Comparison of ENCODE assay signal across 1 cellular context in genomic region chr5:79235578-79236363, GRCh38.
A peak's percentile ranks its signal among the peaks of the same experiment; 100 is the strongest.
TF ChIP-seq lines count a peak whose summit lies in the region.

Gene JMY, plus strand, starts transcription at chr5:79236131. Its CDS starts 520 bp downstream, at chr5:79236651.

TF ChIP-seq in HepG2, 621 proteins besides CTCF, POLR2A, EP300 and RAD21 (continued from another document and continues in another):
- TF ChIP-seq ATF2 (CRISPR knock-in tag; IDR thresholded peaks at IDR 0.05) (peak; percentile 67; the same call in 1 of the 2 replicates), ZNF781 (CRISPR knock-in tag; IDR thresholded peaks at IDR 0.05; ENCODE audit: borderline replicate concordance, not compliant biosample characterization) (peak; percentile 10), ZNF446 (CRISPR knock-in tag; IDR thresholded peaks at IDR 0.05) (no peak), HOXA7 (CRISPR knock-in tag; IDR thresholded peaks at IDR 0.05) (no peak), ZNF589 (CRISPR knock-in tag; conservative IDR thresholded peaks at IDR 0.05) (peak; percentile 40; the same call in 1 of the 2 replicates), MYPOP (CRISPR knock-in tag; IDR thresholded peaks at IDR 0.05) (peak; percentile 67; the same call in 1 of the 2 replicates), RELA (CRISPR knock-in tag; IDR thresholded peaks at IDR 0.05) (no peak), MLX (CRISPR knock-in tag; IDR thresholded peaks at IDR 0.05) (0 out of 2 replicates have a peak, but pooled peaks have one; percentile 18), ZMYM2 (CRISPR knock-in tag; IDR thresholded peaks at IDR 0.05) (0 out of 2 replicates have a peak, but pooled peaks have one; percentile 30), GATA4 (IDR thresholded peaks at IDR 0.05; ENCODE audit: borderline replicate concordance, low read depth) (peak; percentile 34; the same call in 1 of the 2 replicates), SP1 (IDR thresholded peaks at IDR 0.05) (no peak), SP1 (CRISPR knock-in tag; IDR thresholded peaks at IDR 0.05) (no peak), THRA (CRISPR knock-in tag; IDR thresholded peaks at IDR 0.05; ENCODE audit: borderline replicate concordance) (0 out of 2 replicates have a peak, but pooled peaks have one; percentile 26), MAZ (IDR thresholded peaks at IDR 0.05; ENCODE audit: borderline replicate concordance, low read depth, low read length) (no peak), MAZ (CRISPR knock-in tag; IDR thresholded peaks at IDR 0.05; ENCODE audit: low read depth) (peak; percentile 79), CBFB (CRISPR knock-in tag; IDR thresholded peaks at IDR 0.05) (no peak), ZNF350 (CRISPR knock-in tag; IDR thresholded peaks at IDR 0.05; ENCODE audit: borderline replicate concordance, low read depth) (peak; percentile 29; the same call in 1 of the 2 replicates), ZNF354B (CRISPR knock-in tag; IDR thresholded peaks at IDR 0.05) (peak; percentile 34; the same call in 1 of the 2 replicates), HNRNPH1 (optimal IDR thresholded peaks at IDR 0.05; ENCODE audit: low read depth, low read length) (no peak), ZHX2 (IDR thresholded peaks at IDR 0.05; ENCODE audit: low read depth) (peak; percentile 75; the same call in 1 of the 2 replicates), ZHX2 (CRISPR knock-in tag; IDR thresholded peaks at IDR 0.05; ENCODE audit: borderline replicate concordance) (no peak), THYN1 (CRISPR knock-in tag; IDR thresholded peaks at IDR 0.05; ENCODE audit: borderline replicate concordance, low read depth) (no peak), HMG20B (CRISPR knock-in tag; conservative IDR thresholded peaks at IDR 0.05) (no peak), HMGA1 (CRISPR knock-in tag; conservative IDR thresholded peaks at IDR 0.05) (no peak), KDM5B (CRISPR knock-in tag; IDR thresholded peaks at IDR 0.05; ENCODE audit: borderline replicate concordance) (peak; percentile 56; the same call in 1 of the 2 replicates), PHF8 (CRISPR knock-in tag; IDR thresholded peaks at IDR 0.05) (peak; percentile 71), MED1 (CRISPR knock-in tag; IDR thresholded peaks at IDR 0.05) (peak; percentile 19), MYC (CRISPR knock-in tag; IDR thresholded peaks at IDR 0.05; ENCODE audit: borderline replicate concordance) (peak; percentile 72), ZFP41 (CRISPR knock-in tag; IDR thresholded peaks at IDR 0.05; ENCODE audit: borderline replicate concordance) (no peak), GMEB2 (CRISPR knock-in tag; IDR thresholded peaks at IDR 0.05; ENCODE audit: low read depth) (peak; percentile 50; the same call in 1 of the 2 replicates), ZNF431 (CRISPR knock-in tag; IDR thresholded peaks at IDR 0.05; ENCODE audit: borderline replicate concordance, low read depth) (peak; percentile 8; the same call in 1 of the 2 replicates), ZNF709 (CRISPR knock-in tag; IDR thresholded peaks at IDR 0.05) (peak; percentile 36; the same call in 1 of the 2 replicates), ZNF691 (CRISPR knock-in tag; IDR thresholded peaks at IDR 0.05; ENCODE audit: borderline replicate concordance, low read depth) (peak; percentile 58; the same call in 1 of the 2 replicates), SAP130 (CRISPR knock-in tag; IDR thresholded peaks at IDR 0.05; ENCODE audit: low read depth) (peak; percentile 62; the same call in 1 of the 2 replicates), RBM22 (optimal IDR thresholded peaks at IDR 0.05; ENCODE audit: low read length) (no peak), ZNF770 (CRISPR knock-in tag; IDR thresholded peaks at IDR 0.05) (0 out of 2 replicates have a peak, but pooled peaks have one; percentile 9), ZNF687 (CRISPR knock-in tag; IDR thresholded peaks at IDR 0.05) (peak; percentile 83), GFI1 (CRISPR knock-in tag; IDR thresholded peaks at IDR 0.05; ENCODE audit: borderline replicate concordance) (peak; percentile 42; the same call in 1 of the 2 replicates), ZNF430 (CRISPR knock-in tag; IDR thresholded peaks at IDR 0.05) (peak; percentile 56; the same call in 1 of the 2 replicates), YEATS4 (CRISPR knock-in tag; IDR thresholded peaks at IDR 0.05; ENCODE audit: borderline replicate concordance) (0 out of 2 replicates have a peak, but pooled peaks have one; percentile 6), ZNF75D (CRISPR knock-in tag; IDR thresholded peaks at IDR 0.05; ENCODE audit: borderline replicate concordance) (no peak), SALL1 (CRISPR knock-in tag; IDR thresholded peaks at IDR 0.05) (peak; percentile 84), TBX2 (CRISPR knock-in tag; IDR thresholded peaks at IDR 0.05; ENCODE audit: borderline replicate concordance) (peak; percentile 53; the same call in 1 of the 2 replicates)
